In genomic region chr1:200042437-200043329, GRCh38 we compare ENCODE assay signal across 10 cellular contexts. TPM values are rescaled to one million over a fixed set of nuclear protein-coding genes. Genes with fewer than 3 reads are reported as not detected.
DNase-seq lines count a peak whose midpoint lies in the region; ATAC-seq, FAIRE-seq and TF ChIP-seq lines count a peak whose summit lies in the region.
"Had no signal": no experiment of that assay in that cellular context is flagged by ENCODE, and none has a peak within 500 bp of the region (broad histone marks: within the 10 kb centered on the region; RNA-seq: fewer than 3 reads in every experiment).

No MANE protein-coding gene starts in this region.

- BruUV-seq in GM12878 (replicated peaks; lab: Mats Ljungman, UMichigan), result no TSS peak

- H3K9me3 Mint-ChIP-seq in T-helper 1 cell treated with Interleukin-12 subunit alpha and Interleukin-12 subunit beta and Interleukin-4 antibody, amounts not matched to agents 30 μg/mL and 1 μg/mL, for 36 hours, result no peaks in the 10 kb centered on the region

- CTCF ChIA-PET in GM12878 (lab: Yijun Ruan, JAX), result no interaction called here

- H2AFZ ChIP-seq in GM12878 (ENCODE audit: control insufficient read depth, low read depth, low read length), result no peak overlapping the region

- no peak for DNase-seq in T-helper 1 cell
- no peak for DNase-seq in GM12878 (ENCODE audit: low read depth, low spot score)
- DNase-seq in right lobe of liver, result peak; percentile 79 to 88 (median 86)
- no peak for DNase-seq in testis
- no peak for DNase-seq in NCI-H226

- TF ChIP-seq EP300 in GM12878 (IDR thresholded peaks at IDR 0.05; ENCODE audit: borderline replicate concordance in 1 of 2, control insufficient read depth in 1 of 2, low read depth in 2 of 2, low read length in 2 of 2), result no peak

- RAD21 ChIA-PET in GM12878 (lab: Charles Lee; ENCODE audit: unreplicated experiment), result no interaction called here

- TF ChIP-seq CTCF in GM12878 (IDR thresholded peaks at IDR 0.05 in 2 of 3, conservative IDR thresholded peaks at IDR 0.05 in 1 of 3; ENCODE audit: control insufficient read depth in 2 of 3, extremely low read depth in 1 of 3, insufficient read depth in 1 of 3, low read depth in 3 of 3, low read length in 3 of 3), result no peak
- no peak for TF ChIP-seq CTCF in right lobe of liver (IDR thresholded peaks at IDR 0.05)
- TF ChIP-seq CTCF in testis (IDR thresholded peaks at IDR 0.05), result no peak

- no peak for FAIRE-seq in GM12878 (lab: Jason Lieb, UNC)
- FAIRE-seq: A204.1 had no signal

- H3K27me3 Mint-ChIP-seq in T-helper 1 cell treated with Interleukin-12 subunit alpha and Interleukin-12 subunit beta and Interleukin-4 antibody, amounts not matched to agents 30 μg/mL and 1 μg/mL, for 36 hours (ENCODE audit: low read depth), result peaks cover 64% of the 10 kb centered on the region

- H3K79me2 ChIP-seq in GM12878 (ENCODE audit: control insufficient read depth, insufficient read depth, low read length), result no peaks in the 10 kb centered on the region

- peaks cover 8% of the 10 kb centered on the region for H3K4me1 Mint-ChIP-seq in T-helper 1 cell treated with Interleukin-12 subunit alpha and Interleukin-12 subunit beta and Interleukin-4 antibody, amounts not matched to agents 30 μg/mL and 1 μg/mL, for 36 hours (ENCODE audit: low read depth)

- no peak for ATAC-seq in GM12878
- peak; percentile 58 to 76 (median 66) for ATAC-seq in right lobe of liver
- no peak for ATAC-seq in GM19463 (IDR thresholded peaks at IDR 0.05; ENCODE audit: unreplicated experiment)
- ATAC-seq in GM19395 (IDR thresholded peaks at IDR 0.05; ENCODE audit: unreplicated experiment), result no peak

- peak overlapping the region; percentile 68 for H3K27ac Mint-ChIP-seq in T-helper 1 cell treated with Interleukin-12 subunit alpha and Interleukin-12 subunit beta and Interleukin-4 antibody, amounts not matched to agents 30 μg/mL and 1 μg/mL, for 36 hours

- TF ChIP-seq POLR2A in GM12878 (IDR thresholded peaks at IDR 0.05; ENCODE audit: low read depth, low read length) (no peak), right lobe of liver (IDR thresholded peaks at IDR 0.05) (peak; percentile 75), testis (IDR thresholded peaks at IDR 0.05) (no peak)

- peak overlapping the region; percentile 73 for H3K4me3 Mint-ChIP-seq in T-helper 1 cell treated with Interleukin-12 subunit alpha and Interleukin-12 subunit beta and Interleukin-4 antibody, amounts not matched to agents 30 μg/mL and 1 μg/mL, for 36 hours

- TF ChIP-seq RAD21 in GM12878 (IDR thresholded peaks at IDR 0.05; ENCODE audit: insufficient read depth, low read depth, low read length), result no peak

- no peaks in the 10 kb centered on the region; the same call in 2 of the 3 replicates for H3K9me3 ChIP-seq in GM12878 (replicated peaks; ENCODE audit: control insufficient read depth, insufficient read depth, low read length)
- H3K9me3 ChIP-seq in right lobe of liver, result no peaks in the 10 kb centered on the region
- H3K9me3 ChIP-seq in testis, result no peaks in the 10 kb centered on the region

- H3K9ac ChIP-seq in GM12878 (ENCODE audit: control insufficient read depth, insufficient read depth, low read length), result no peak overlapping the region

- H3K27ac ChIP-seq in GM12878 (ENCODE audit: control insufficient read depth, insufficient read depth) (no peak overlapping the region), right lobe of liver (peak overlapping the region; percentile 83 to 98 (median 97)), testis (peak overlapping the region in 1 of 2 donors; percentile 13)

- POLR2A ChIA-PET in GM12878 (lab: Charles Lee), result no interaction called here

- in situ Hi-C loops in GM12878 (cut with MboI), result no loop called here

- intact Hi-C loops in GM12878 (cut with micrococcal nuclease; ENCODE audit: unreplicated experiment) (no loop called here), right lobe of liver (cut with DNase I) (no loop called here), testis (cut with DNase I; ENCODE audit: low total_unique reads) (no loop called here)

- H3K4me3 ChIP-seq in GM12878 (no peak overlapping the region), right lobe of liver (peak overlapping the region; percentile 58 to 64 (median 60)), testis (peak overlapping the region; percentile 21 to 42)

- 4% methylated on average over 51 of the region's 52 CpGs for WGBS in GM12878 (ENCODE audit: insufficient coverage, insufficient replicate concordance, low lambda C conversion rate, missing lambda C conversion rate)
- WGBS in right lobe of liver (ENCODE audit: insufficient coverage, low coverage, low lambda C conversion rate, missing lambda C conversion rate), result 1% methylated on average over 35 of the region's 52 CpGs
- 3 to 4% methylated on average over 43 to 52 of the region's 52 CpGs for WGBS in testis, 2 donors

- H3K36me3 Mint-ChIP-seq in T-helper 1 cell treated with Interleukin-12 subunit alpha and Interleukin-12 subunit beta and Interleukin-4 antibody, amounts not matched to agents 30 μg/mL and 1 μg/mL, for 36 hours (ENCODE audit: low read depth), result peaks cover 3% of the 10 kb centered on the region

- H4K20me1 ChIP-seq in GM12878 (ENCODE audit: control insufficient read depth, insufficient read depth), result no peaks in the 10 kb centered on the region

- no peak overlapping the region for H3K4me2 ChIP-seq in GM12878 (ENCODE audit: control insufficient read depth, insufficient read depth)

- SMC1A ChIA-PET in GM12878 (lab: Charles Lee; ENCODE audit: uncharacterized antibody, unreplicated experiment), result no interaction called here

- H3K36me3 ChIP-seq in GM12878 (ENCODE audit: control insufficient read depth in 2 of 2, insufficient read depth in 2 of 2, low read length in 1 of 2) (no peaks in the 10 kb centered on the region), right lobe of liver (peaks cover 0 to 11% (median 4%) of the 10 kb centered on the region in 4 donors), testis (ENCODE audit: low read depth, missing control alignments) (no peaks in the 10 kb centered on the region)

- H3K4me1 ChIP-seq in GM12878 (ENCODE audit: control insufficient read depth, insufficient read depth, low read length) (no peaks in the 10 kb centered on the region), right lobe of liver (peaks cover 0 to 17% (median 8%) of the 10 kb centered on the region in 4 donors), testis (no peaks in the 10 kb centered on the region)

- H3K27me3 ChIP-seq in GM12878 (replicated peaks in 1 of 2; ENCODE audit: control insufficient read depth in 2 of 2, insufficient read depth in 2 of 2, low read length in 1 of 2) (peaks cover 18 to 33% of the 10 kb centered on the region in 2 experiments), right lobe of liver (no peaks in the 10 kb centered on the region), testis (no peaks in the 10 kb centered on the region)

TF ChIP-seq in GM12878, 131 proteins besides CTCF, POLR2A, EP300 and RAD21:
- TF ChIP-seq SUZ12 (IDR thresholded peaks at IDR 0.05; ENCODE audit: unreplicated experiment) (peak; percentile 14), YBX1 (IDR thresholded peaks at IDR 0.05) (no peak)
TF ChIP-seq in GM12878: peak in this region for 1.

RNA-seq across cellular contexts. Expression of gene NR5A2, which starts 15.2 kb away (rescaled TPM):
- total RNA-seq in GM12878 (2013; cell fraction: nucleolus; rRNA removed), result 0.38 and 0.42 TPM in 2 replicates
- total RNA-seq in GM12878 (2014; rRNA removed) (0.22 and 0.23 TPM in 2 replicates), GM12878 (2014; rRNA removed; fragmentation: Illumina TruSeq; extraction: Trizol) (0.13 and 0.28 TPM in 2 replicates), GM12878 (2021) (0.21 and 0.26 TPM in 2 replicates), right lobe of liver (10 to 100 TPM; 20.4 to 35.0 (median 28.5) TPM), testis (1 to 10 TPM; 2.3 to 4.4 TPM)
- 0.04 TPM for polyA plus RNA-seq in GM12878 (2011; ENCODE audit: low read depth)
- polyA plus RNA-seq in GM12878 (2011; rRNA removed) (0.60 and 0.82 TPM in 2 replicates), GM12878 (2014; fragmentation: Illumina TruSeq; extraction: Trizol) (0.15 and 0.27 TPM in 2 replicates), GM12878 (2014; fragmentation: Nextera tagmentation; extraction: Ambion mirVana) (under 1 TPM; 0.02 to 0.11 TPM), GM12878 (2014; rRNA removed) (0.10 and 0.27 TPM in 2 replicates), GM12878 (2016; fragmentation: Nextera tagmentation; extraction: Ambion mirVana) (under 1 TPM in 1 of 2 experiments, not detected in 1; 0.05 TPM), testis (ENCODE audit: insufficient read depth, low read depth, low replicate concordance) (1.3 TPM)
- polyA plus RNA-seq in GM12878 (2011; cell fraction: cytosol; rRNA removed), result 0.12 and 0.19 TPM in 2 replicates
- 0.07 and 0.12 TPM in 2 replicates for polyA plus RNA-seq in GM12878 (2011; cell fraction: nucleus; rRNA removed)
- polyA plus RNA-seq in GM12878 (2012), result 0.08 TPM in 1 of 2 replicates, not detected in the other
- 0.26 and 0.37 TPM in 2 replicates for polyA minus RNA-seq in GM12878 (2011; rRNA and poly(A)+ RNA removed)
- 0.40 TPM in 1 of 2 replicates, not detected in the other for polyA minus RNA-seq in GM12878 (2011; cell fraction: cytosol; rRNA and poly(A)+ RNA removed)
- 0.19 and 0.24 TPM in 2 replicates for polyA minus RNA-seq in GM12878 (2011; cell fraction: nucleus; rRNA and poly(A)+ RNA removed)
- total RNA-seq: mononuclear cell had no signal

Comparison
In these comparisons a context has a peak if more than half of its experiments do, and no peak if none do; other contexts are left out.
1. DNase-seq: peak in right lobe of liver (3 of 3); none in T-helper 1 cell (0 of 5), GM12878 (single experiment), testis (single experiment) and NCI-H226 (single experiment).
2. ATAC-seq: peak in right lobe of liver (4 of 4); none in GM12878 (single experiment), GM19463 (single experiment) and GM19395 (single experiment).